ENCODE assay signal across 8 cellular contexts in the genomic region with DNA sequence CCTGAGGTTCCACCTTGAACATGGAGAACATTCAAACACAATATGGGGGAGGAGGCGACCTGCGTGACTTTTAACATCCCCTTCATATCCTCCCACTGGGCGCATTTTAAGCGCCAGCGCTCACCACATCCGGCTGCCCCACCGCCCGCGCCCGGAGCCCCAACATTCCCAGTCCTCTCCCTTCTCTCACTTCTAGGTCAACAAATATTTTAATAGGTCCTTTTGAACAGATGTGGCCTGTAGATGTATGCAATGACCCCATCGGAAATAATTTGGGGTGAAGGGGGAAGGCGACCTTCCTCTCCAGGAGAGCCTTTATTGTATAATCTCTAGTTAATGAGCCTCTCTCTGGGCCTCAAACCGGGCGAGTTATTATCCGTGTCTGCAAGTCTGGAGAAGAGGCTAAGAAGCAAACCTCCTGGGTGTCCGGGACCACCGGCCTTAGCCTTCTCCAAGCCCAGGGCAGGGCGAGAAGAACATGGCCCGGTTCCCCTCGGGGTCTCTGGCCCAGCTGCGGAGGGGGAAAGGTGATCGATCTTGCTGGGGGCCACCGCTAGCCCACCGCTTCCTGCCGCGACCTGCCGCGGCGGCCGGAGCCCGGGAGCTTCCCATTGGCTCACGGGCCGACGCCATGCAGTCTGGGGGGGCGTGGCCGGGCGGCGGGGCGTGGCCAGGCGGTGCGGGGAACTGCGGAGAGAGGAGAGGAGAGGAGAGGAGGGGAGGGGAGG.
DNase-seq lines count a peak whose midpoint lies in the region; ATAC-seq and TF ChIP-seq lines count a peak whose summit lies in the region.

No MANE protein-coding gene starts in this region.

- ATAC-seq in HG03175 (IDR thresholded peaks at IDR 0.05; ENCODE audit: unreplicated experiment): peak; percentile 64

- no peak for TF ChIP-seq POLR2A in vagina (IDR thresholded peaks at IDR 0.05)

- H3K27me3 ChIP-seq in right atrium auricular region (peaks cover 0 to 3% of the 10 kb centered on the region in 2 donors), vagina (no peaks in the 10 kb centered on the region)

- peak; percentile 33 for DNase-seq in SKM-1 (lab: John Stamatoyannopoulos, UW; ENCODE audit: unreplicated experiment)
- peak in 42 of 58 donors; percentile 5 to 68 (median 30) for DNase-seq in anterior cingulate cortex (lab: John Stamatoyannopoulos, UW)
- no peak for DNase-seq in right atrium auricular region (ENCODE audit: low spot score)
- peak; percentile 46 for DNase-seq in putamen (ENCODE audit: low spot score)
- DNase-seq in vagina (ENCODE audit: extremely low spot score in 2 of 2): no peak
- DNase-seq in NCI-H774 (lab: John Stamatoyannopoulos, UW): no peak

- no peaks in the 10 kb centered on the region for H3K9me3 ChIP-seq in right atrium auricular region
- no peaks in the 10 kb centered on the region for H3K9me3 ChIP-seq in vagina

- peak overlapping the region; percentile 28 for H3K4me3 ChIP-seq in GM12875 (ENCODE audit: low read depth, low read length)
- peak overlapping the region; percentile 61 to 64 for H3K4me3 ChIP-seq in right atrium auricular region
- H3K4me3 ChIP-seq in vagina: peak overlapping the region; percentile 53 to 66

- TF ChIP-seq CTCF in GM12875 (IDR thresholded peaks at IDR 0.05; ENCODE audit: borderline replicate concordance, insufficient read depth, low read depth, low read length): no peak
- TF ChIP-seq CTCF in right atrium auricular region (IDR thresholded peaks at IDR 0.05): no peak
- TF ChIP-seq CTCF in vagina (IDR thresholded peaks at IDR 0.05): no peak

- no peaks in the 10 kb centered on the region for H3K36me3 ChIP-seq in right atrium auricular region
- H3K36me3 ChIP-seq in vagina: no peaks in the 10 kb centered on the region

- peaks cover 0 to 13% of the 10 kb centered on the region in 2 donors for H3K4me1 ChIP-seq in right atrium auricular region
- peaks cover 20% of the 10 kb centered on the region for H3K4me1 ChIP-seq in vagina

- intact Hi-C loops in vagina (cut with DNase I): no loop called here

- H3K27ac ChIP-seq in right atrium auricular region (no peak overlapping the region), vagina (no peak overlapping the region)

Comparison
In these comparisons a context has a peak if more than half of its experiments do, and no peak if none do; other contexts are left out.
1. DNase-seq: peak in SKM-1 (single experiment), anterior cingulate cortex (42 of 58) and putamen (single experiment); none in right atrium auricular region (single experiment), vagina (0 of 2) and NCI-H774 (single experiment).
2. Peak in every context shown above with its lines, with median percentiles within 50 percentile points of each other: H3K4me3 ChIP-seq.